Comparison of ENCODE assay signal across 8 cellular contexts in the genomic region with DNA sequence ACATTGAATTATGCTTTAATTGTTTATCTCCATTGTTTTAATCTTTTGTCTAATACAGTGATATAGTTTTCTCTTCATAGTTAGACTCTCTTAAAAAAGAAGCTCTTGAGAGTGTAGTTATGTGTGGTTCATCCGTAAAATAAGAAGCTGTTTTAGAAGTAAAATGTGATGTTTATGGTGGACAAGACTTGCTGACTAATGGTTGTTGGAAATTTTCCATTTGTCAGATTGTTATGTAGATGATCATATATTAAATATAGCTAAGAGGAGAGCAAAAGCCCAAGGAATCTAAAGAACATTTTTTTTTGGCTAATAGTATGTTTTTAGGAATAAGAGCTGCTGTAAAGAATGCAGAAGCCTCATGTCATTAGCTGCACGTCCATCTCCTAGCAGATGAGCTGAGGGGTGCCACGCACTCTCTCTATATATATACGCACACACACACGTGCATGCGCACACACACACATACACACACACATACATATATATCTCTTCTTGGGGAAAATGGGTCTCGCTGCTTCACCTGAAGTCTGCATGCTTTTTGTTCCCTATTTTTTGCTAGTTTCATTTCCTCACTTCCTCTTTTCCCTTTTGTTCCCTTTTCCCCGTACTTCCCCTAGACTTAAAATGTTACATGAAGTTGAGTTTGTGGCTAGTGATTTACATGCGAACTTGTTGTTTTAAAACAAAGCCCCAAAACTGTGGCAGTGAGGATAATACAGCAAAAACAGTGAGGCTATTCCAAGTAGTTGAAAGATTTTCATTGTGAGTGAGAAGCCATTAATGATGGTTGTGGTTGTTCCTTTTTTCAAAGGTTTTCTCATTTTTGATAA.
DNase-seq lines count a peak whose midpoint lies in the region; ATAC-seq and TF ChIP-seq lines count a peak whose summit lies in the region.

No MANE protein-coding gene starts in this region.

- TF ChIP-seq CTCF in A673 (conservative IDR thresholded peaks at IDR 0.05; ENCODE audit: low read depth, low read length) (no peak), heart right ventricle (IDR thresholded peaks at IDR 0.05) (no peak), uterus (IDR thresholded peaks at IDR 0.05) (no peak)

- no peaks in the 10 kb centered on the region for H3K36me3 ChIP-seq in A673 (ENCODE audit: insufficient read depth, low read length, poor library complexity, severe bottlenecking)
- peaks cover 0 to 18% (median 0%) of the 10 kb centered on the region in 9 donors for H3K36me3 ChIP-seq in heart right ventricle
- no peaks in the 10 kb centered on the region for H3K36me3 ChIP-seq in uterus

- H3K27me3 ChIP-seq in A673 (replicated peaks; ENCODE audit: insufficient read depth, low read depth, low read length, poor library complexity) (no peaks in the 10 kb centered on the region), heart right ventricle (no peaks in the 10 kb centered on the region), uterus (no peaks in the 10 kb centered on the region)

- H3K9me3 ChIP-seq in A673 (ENCODE audit: low read depth, low read length, poor library complexity, severe bottlenecking) (no peaks in the 10 kb centered on the region), heart right ventricle (peaks cover 0 to 12% (median 0%) of the 10 kb centered on the region in 11 donors), uterus (no peaks in the 10 kb centered on the region)

- POLR2A ChIA-PET in A673 (lab: Charles Lee; ENCODE audit: low non-redundant PET) = interaction anchor here (0.6 kb wide), 1 partner anchor 133 kb away, joined by 3 read pairs; no protein-coding TSS in a partner anchor

- H3K4me3 ChIP-seq in A673 (ENCODE audit: low read depth, low read length, poor library complexity, severe bottlenecking) = no peak overlapping the region
- H3K4me3 ChIP-seq in heart right ventricle = no peak overlapping the region
- peak overlapping the region in 1 of 2 donors; percentile 6 for H3K4me3 ChIP-seq in uterus

- WGBS in heart right ventricle, 2 donors = 65 to 73% methylated on average over 9 of the region's 9 CpGs

- CTCF ChIA-PET in A673 (lab: Charles Lee) = no interaction called here

- DNase-seq in A673 (ENCODE audit: low spot score) = no peak
- DNase-seq in SKM-1 (lab: John Stamatoyannopoulos, UW; ENCODE audit: unreplicated experiment) = peak; percentile 97
- no peak for DNase-seq in heart right ventricle
- DNase-seq in uterus = no peak
- DNase-seq in islet precursor cell = no peak
- DNase-seq in NCI-H2196 treated with DMSO at 0.1 percent for 48 hours (lab: John Stamatoyannopoulos, UW; ENCODE audit: unreplicated experiment) = no peak

- no peak for TF ChIP-seq POLR2A in uterus (IDR thresholded peaks at IDR 0.05)

- H3K27ac ChIP-seq in A673 (ENCODE audit: low read depth, low read length, poor library complexity, severe bottlenecking) = peak overlapping the region; percentile 67
- peak overlapping the region in 9 of 10 donors; percentile 4 to 79 (median 48) for H3K27ac ChIP-seq in heart right ventricle
- H3K27ac ChIP-seq in uterus = peak overlapping the region; percentile 61 to 67

- ATAC-seq in GM18909 (IDR thresholded peaks at IDR 0.05; ENCODE audit: poor library complexity, unreplicated experiment) (peak; percentile 77), HG03045 (IDR thresholded peaks at IDR 0.05; ENCODE audit: unreplicated experiment) (peak; percentile 78), heart right ventricle (peak in 4 of 8 donors; percentile 22 to 48 (median 40))

- intact Hi-C loops in A673 (cut with micrococcal nuclease; ENCODE audit: unreplicated experiment) = no loop called here
- intact Hi-C loops in heart right ventricle (cut with DNase I) = no loop called here
- intact Hi-C loops in uterus (cut with DNase I; ENCODE audit: low total_unique reads) = no loop called here

- no TSS peak for BruUV-seq in A673 (replicated peaks; lab: Mats Ljungman, UMichigan)

- H3K4me1 ChIP-seq in A673 (ENCODE audit: insufficient read depth, low read length, poor library complexity, severe bottlenecking) = peaks cover 37% of the 10 kb centered on the region
- H3K4me1 ChIP-seq in heart right ventricle = peaks cover 0 to 84% (median 64%) of the 10 kb centered on the region in 9 donors
- H3K4me1 ChIP-seq in uterus = peaks cover 4 to 6% of the 10 kb centered on the region in 2 donors
